ENCODE assay signal across 5 cellular contexts in genomic region chr7:40935435-40935834, GRCh38.
"Had no signal": no experiment of that assay in that cellular context is flagged by ENCODE, and none has a peak within 500 bp of the region (broad histone marks: within the 10 kb centered on the region; RNA-seq: fewer than 3 reads in every experiment).

No MANE protein-coding gene starts in this region.

- H3K4me3 ChIP-seq: K562 had no signal

- DNase-seq: IMR-90, KBM-7 had no signal

- H3K27ac ChIP-seq: HL-60 had no signal

- ATAC-seq: HepG2, K562 had no signal
